ENCODE assay signal across 12 cellular contexts in genomic region chr15:57345584-57345983, GRCh38. TPM values are rescaled to one million over a fixed set of nuclear protein-coding genes. Genes with fewer than 3 reads are reported as not detected.
DNase-seq lines count a peak whose midpoint lies in the region; ATAC-seq and TF ChIP-seq lines count a peak whose summit lies in the region.
"Had no signal": no experiment of that assay in that cellular context is flagged by ENCODE, and none has a peak within 500 bp of the region (broad histone marks: within the 10 kb centered on the region; RNA-seq: fewer than 3 reads in every experiment).

No MANE protein-coding gene starts in this region.

- peak; percentile 45 for TF ChIP-seq CTCF in AG09309 (IDR thresholded peaks at IDR 0.05; ENCODE audit: control insufficient read depth, insufficient read depth, low read depth, low read length, missing control alignments)

- ATAC-seq in SK-N-SH treated with all-trans-retinoic acid at 6 μM for 48 hours: peak; percentile 63
- ATAC-seq: stimulated activated naive CD8-positive, alpha-beta T cell treated with anti-CD3 and anti-CD28 coated beads, Interleukin-15, Interleukin-2, amounts not matched to agents 100 U/mL and 50 U/mL, for 24 hours had no signal

- in situ Hi-C loops in G401 (cut with HindIII; ENCODE audit: low sequenced_read_pairs): no loop called here

- DNase-seq in AG09309 (ENCODE audit: low read depth): no peak
- peak; percentile 53 for DNase-seq in G401 (ENCODE audit: low spot score)
- DNase-seq in islet precursor cell: peak; percentile 79
- DNase-seq in SIG-M5 treated with dmso at 0.1 percent for 504 hours (lab: John Stamatoyannopoulos, UW; ENCODE audit: unreplicated experiment): no peak
- DNase-seq in AG20443 (ENCODE audit: low spot score): no peak
- DNase-seq in medulla oblongata (ENCODE audit: extremely low spot score): no peak
- no peak for DNase-seq in activated T-cell treated with anti-CD3 and anti-CD28 coated beads for 4 hours
- DNase-seq: activated naive CD4-positive, alpha-beta T cell treated with anti-CD3 and anti-CD28 coated beads, Interleukin-2, amount 50 U/mL, for 16 hours; NCI-H774; stimulated activated naive CD8-positive, alpha-beta T cell treated with anti-CD3 and anti-CD28 coated beads, Interleukin-15, Interleukin-2, amounts not matched to agents 100 U/mL and 50 U/mL, for 24 hours had no signal

- no peak overlapping the region for H3K4me3 ChIP-seq in AG09309 (ENCODE audit: control insufficient read depth, low read depth, low read length)
- H3K4me3 ChIP-seq: skin epidermis had no signal

TF ChIP-seq in SK-N-SH treated with all-trans-retinoic acid at 6 μM for 48 hours, 23 proteins besides CTCF, POLR2A, EP300 and RAD21:
- no peak for TF ChIP-seq RARB (CRISPR knock-in tag; IDR thresholded peaks at IDR 0.05)
- TF ChIP-seq POU6F1 (CRISPR knock-in tag; IDR thresholded peaks at IDR 0.05; ENCODE audit: borderline replicate concordance, low read depth): no peak
- no peak for TF ChIP-seq ZFP3 (CRISPR knock-in tag; IDR thresholded peaks at IDR 0.05)
- TF ChIP-seq OSR1 (CRISPR knock-in tag; IDR thresholded peaks at IDR 0.05): no peak
- no peak for TF ChIP-seq ZFP30 (CRISPR knock-in tag; IDR thresholded peaks at IDR 0.05)
- TF ChIP-seq PATZ1 (CRISPR knock-in tag; IDR thresholded peaks at IDR 0.05; ENCODE audit: borderline replicate concordance): no peak
- TF ChIP-seq ESRRG (CRISPR knock-in tag; IDR thresholded peaks at IDR 0.05): no peak

RNA-seq across cellular contexts. Expression of gene CGNL1, which starts 30.7 kb away (rescaled TPM):
- total RNA-seq in G401 (2014; rRNA removed; shearing (Covaris generic)): 91.2 and 121 TPM in 2 replicates

Comparison
In these comparisons a context has a peak if more than half of its experiments do, and no peak if none do; other contexts are left out.
1. DNase-seq: peak in G401 (single experiment) and islet precursor cell (single experiment); none in AG09309 (single experiment), SIG-M5 treated with dmso at 0.1 percent for 504 hours (single experiment), AG20443 (single experiment), medulla oblongata (single experiment) and activated T-cell treated with anti-CD3 and anti-CD28 coated beads for 4 hours (single experiment).